In genomic region chr6:141513830-141514229, GRCh38 we compare ENCODE assay signal across 1 cellular context.
TF ChIP-seq lines count a peak whose summit lies in the region.

No MANE protein-coding gene starts in this region.

TF ChIP-seq in SK-N-SH treated with all-trans-retinoic acid at 6 μM for 48 hours, 23 proteins besides CTCF, POLR2A, EP300 and RAD21 (continued from another document):
- TF ChIP-seq PATZ1 (CRISPR knock-in tag; IDR thresholded peaks at IDR 0.05; ENCODE audit: borderline replicate concordance), result no peak
- TF ChIP-seq ARNTL (CRISPR knock-in tag; IDR thresholded peaks at IDR 0.05; ENCODE audit: borderline replicate concordance, low read depth), result no peak
- TF ChIP-seq OSR1 (CRISPR knock-in tag; IDR thresholded peaks at IDR 0.05), result no peak
- TF ChIP-seq ZNF70 (CRISPR knock-in tag; IDR thresholded peaks at IDR 0.05), result no peak
TF ChIP-seq in SK-N-SH treated with all-trans-retinoic acid at 6 μM for 48 hours: peak in this region for 0.
